Comparison of ENCODE assay signal across 1 cellular context in the genomic region with DNA sequence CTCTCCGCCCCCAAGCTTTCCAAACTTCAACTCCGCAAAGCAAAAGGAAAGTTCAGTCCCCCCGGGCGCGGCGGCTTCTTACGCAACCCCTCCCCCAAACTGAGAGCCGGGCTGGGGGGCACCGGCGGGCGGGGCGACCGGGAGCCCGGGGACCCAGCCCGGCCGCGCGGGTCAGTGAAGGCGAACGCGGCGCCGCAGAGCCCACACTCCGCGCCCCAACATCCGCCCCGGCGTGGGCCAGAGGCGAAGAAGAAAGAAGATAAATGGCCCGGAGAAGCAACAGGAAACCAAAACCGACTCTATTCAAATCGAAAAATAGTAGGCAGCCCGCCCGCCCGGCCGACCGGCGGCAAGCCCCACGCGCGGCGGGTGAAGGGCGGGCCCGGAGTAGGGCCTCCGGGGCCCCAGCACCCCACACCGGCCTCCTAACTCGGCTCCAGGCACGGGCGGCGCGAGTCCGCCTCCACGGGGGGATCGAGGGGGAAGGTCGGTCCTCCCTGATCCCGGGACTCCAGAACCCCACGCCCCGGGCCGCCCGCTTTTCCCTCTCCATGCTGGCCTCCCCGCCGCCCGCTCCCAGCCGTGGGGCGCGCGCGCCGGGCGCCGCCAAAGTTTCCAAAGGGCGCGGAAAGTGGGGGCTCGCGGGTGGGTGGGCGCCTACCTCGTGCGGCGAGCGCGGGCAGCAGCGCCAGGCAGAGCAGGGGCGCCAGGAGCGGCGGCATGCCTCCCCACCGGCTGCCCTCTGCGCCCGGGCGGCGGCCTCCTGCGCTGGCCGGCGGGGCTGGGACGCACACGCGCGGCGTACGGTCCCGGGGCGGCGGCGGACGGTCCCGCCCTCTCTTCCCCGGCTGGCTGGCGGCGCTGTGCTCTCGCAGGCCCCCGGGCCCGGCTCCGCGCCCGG.
A peak's percentile ranks its signal among the peaks of the same experiment; 100 is the strongest.
TF ChIP-seq lines count a peak whose summit lies in the region.

No MANE protein-coding gene starts in this region.

TF ChIP-seq in HEK293, 187 proteins besides CTCF, POLR2A, EP300 and RAD21 (continued from another document):
- TF ChIP-seq, protein P1, sequence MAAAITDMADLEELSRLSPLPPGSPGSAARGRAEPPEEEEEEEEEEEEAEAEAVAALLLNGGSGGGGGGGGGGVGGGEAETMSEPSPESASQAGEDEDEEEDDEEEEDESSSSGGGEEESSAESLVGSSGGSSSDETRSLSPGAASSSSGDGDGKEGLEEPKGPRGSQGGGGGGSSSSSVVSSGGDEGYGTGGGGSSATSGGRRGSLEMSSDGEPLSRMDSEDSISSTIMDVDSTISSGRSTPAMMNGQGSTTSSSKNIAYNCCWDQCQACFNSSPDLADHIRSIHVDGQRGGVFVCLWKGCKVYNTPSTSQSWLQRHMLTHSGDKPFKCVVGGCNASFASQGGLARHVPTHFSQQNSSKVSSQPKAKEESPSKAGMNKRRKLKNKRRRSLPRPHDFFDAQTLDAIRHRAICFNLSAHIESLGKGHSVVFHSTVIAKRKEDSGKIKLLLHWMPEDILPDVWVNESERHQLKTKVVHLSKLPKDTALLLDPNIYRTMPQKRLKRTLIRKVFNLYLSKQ (tag by site-specific recombination; IDR thresholded peaks at IDR 0.05; ENCODE audit: borderline replicate concordance) = no peak
- no peak for TF ChIP-seq ZNF580 (tag by site-specific recombination; IDR thresholded peaks at IDR 0.05)
- TF ChIP-seq, protein P2, sequence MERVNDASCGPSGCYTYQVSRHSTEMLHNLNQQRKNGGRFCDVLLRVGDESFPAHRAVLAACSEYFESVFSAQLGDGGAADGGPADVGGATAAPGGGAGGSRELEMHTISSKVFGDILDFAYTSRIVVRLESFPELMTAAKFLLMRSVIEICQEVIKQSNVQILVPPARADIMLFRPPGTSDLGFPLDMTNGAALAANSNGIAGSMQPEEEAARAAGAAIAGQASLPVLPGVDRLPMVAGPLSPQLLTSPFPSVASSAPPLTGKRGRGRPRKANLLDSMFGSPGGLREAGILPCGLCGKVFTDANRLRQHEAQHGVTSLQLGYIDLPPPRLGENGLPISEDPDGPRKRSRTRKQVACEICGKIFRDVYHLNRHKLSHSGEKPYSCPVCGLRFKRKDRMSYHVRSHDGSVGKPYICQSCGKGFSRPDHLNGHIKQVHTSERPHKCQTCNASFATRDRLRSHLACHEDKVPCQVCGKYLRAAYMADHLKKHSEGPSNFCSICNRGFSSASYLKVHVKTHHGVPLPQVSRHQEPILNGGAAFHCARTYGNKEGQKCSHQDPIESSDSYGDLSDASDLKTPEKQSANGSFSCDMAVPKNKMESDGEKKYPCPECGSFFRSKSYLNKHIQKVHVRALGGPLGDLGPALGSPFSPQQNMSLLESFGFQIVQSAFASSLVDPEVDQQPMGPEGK (tag by site-specific recombination; IDR thresholded peaks at IDR 0.05) = no peak
- TF ChIP-seq ZNF169 (tag by site-specific recombination; IDR thresholded peaks at IDR 0.05) = no peak
- peak; percentile 22; the same call in 1 of the 2 replicates for TF ChIP-seq ZNF449 (tag by site-specific recombination; IDR thresholded peaks at IDR 0.05)
- TF ChIP-seq WT1 (tag by site-specific recombination; IDR thresholded peaks at IDR 0.05) = no peak
- TF ChIP-seq, protein P3, sequence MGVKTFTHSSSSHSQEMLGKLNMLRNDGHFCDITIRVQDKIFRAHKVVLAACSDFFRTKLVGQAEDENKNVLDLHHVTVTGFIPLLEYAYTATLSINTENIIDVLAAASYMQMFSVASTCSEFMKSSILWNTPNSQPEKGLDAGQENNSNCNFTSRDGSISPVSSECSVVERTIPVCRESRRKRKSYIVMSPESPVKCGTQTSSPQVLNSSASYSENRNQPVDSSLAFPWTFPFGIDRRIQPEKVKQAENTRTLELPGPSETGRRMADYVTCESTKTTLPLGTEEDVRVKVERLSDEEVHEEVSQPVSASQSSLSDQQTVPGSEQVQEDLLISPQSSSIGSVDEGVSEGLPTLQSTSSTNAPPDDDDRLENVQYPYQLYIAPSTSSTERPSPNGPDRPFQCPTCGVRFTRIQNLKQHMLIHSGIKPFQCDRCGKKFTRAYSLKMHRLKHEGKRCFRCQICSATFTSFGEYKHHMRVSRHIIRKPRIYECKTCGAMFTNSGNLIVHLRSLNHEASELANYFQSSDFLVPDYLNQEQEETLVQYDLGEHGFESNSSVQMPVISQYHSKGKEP (tag by site-specific recombination; IDR thresholded peaks at IDR 0.05) = no peak
- no peak for TF ChIP-seq ZNF416 (tag by site-specific recombination; IDR thresholded peaks at IDR 0.05)
- no peak for TF ChIP-seq MYNN (tag by site-specific recombination; IDR thresholded peaks at IDR 0.05; ENCODE audit: borderline replicate concordance)
- TF ChIP-seq KLF17 (tag by site-specific recombination; IDR thresholded peaks at IDR 0.05) = no peak
- TF ChIP-seq, protein P4, sequence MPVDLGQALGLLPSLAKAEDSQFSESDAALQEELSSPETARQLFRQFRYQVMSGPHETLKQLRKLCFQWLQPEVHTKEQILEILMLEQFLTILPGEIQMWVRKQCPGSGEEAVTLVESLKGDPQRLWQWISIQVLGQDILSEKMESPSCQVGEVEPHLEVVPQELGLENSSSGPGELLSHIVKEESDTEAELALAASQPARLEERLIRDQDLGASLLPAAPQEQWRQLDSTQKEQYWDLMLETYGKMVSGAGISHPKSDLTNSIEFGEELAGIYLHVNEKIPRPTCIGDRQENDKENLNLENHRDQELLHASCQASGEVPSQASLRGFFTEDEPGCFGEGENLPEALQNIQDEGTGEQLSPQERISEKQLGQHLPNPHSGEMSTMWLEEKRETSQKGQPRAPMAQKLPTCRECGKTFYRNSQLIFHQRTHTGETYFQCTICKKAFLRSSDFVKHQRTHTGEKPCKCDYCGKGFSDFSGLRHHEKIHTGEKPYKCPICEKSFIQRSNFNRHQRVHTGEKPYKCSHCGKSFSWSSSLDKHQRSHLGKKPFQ (tag by site-specific recombination; IDR thresholded peaks at IDR 0.05) = no peak
- TF ChIP-seq ZNF362 (tag by site-specific recombination; IDR thresholded peaks at IDR 0.05) = no peak
- TF ChIP-seq, protein P5, sequence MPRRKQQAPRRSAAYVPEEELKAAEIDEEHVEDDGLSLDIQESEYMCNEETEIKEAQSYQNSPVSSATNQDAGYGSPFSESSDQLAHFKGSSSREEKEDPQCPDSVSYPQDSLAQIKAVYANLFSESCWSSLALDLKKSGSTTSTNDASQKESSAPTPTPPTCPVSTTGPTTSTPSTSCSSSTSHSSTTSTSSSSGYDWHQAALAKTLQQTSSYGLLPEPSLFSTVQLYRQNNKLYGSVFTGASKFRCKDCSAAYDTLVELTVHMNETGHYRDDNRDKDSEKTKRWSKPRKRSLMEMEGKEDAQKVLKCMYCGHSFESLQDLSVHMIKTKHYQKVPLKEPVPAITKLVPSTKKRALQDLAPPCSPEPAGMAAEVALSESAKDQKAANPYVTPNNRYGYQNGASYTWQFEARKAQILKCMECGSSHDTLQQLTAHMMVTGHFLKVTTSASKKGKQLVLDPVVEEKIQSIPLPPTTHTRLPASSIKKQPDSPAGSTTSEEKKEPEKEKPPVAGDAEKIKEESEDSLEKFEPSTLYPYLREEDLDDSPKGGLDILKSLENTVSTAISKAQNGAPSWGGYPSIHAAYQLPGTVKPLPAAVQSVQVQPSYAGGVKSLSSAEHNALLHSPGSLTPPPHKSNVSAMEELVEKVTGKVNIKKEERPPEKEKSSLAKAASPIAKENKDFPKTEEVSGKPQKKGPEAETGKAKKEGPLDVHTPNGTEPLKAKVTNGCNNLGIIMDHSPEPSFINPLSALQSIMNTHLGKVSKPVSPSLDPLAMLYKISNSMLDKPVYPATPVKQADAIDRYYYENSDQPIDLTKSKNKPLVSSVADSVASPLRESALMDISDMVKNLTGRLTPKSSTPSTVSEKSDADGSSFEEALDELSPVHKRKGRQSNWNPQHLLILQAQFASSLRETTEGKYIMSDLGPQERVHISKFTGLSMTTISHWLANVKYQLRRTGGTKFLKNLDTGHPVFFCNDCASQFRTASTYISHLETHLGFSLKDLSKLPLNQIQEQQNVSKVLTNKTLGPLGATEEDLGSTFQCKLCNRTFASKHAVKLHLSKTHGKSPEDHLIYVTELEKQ (tag by site-specific recombination; IDR thresholded peaks at IDR 0.05; ENCODE audit: borderline replicate concordance) = no peak
- peak; percentile 90 for TF ChIP-seq ZBTB8A (tag by site-specific recombination; IDR thresholded peaks at IDR 0.05)
- no peak for TF ChIP-seq ZNF747 (tag by site-specific recombination; IDR thresholded peaks at IDR 0.05)
- TF ChIP-seq ZBTB21 (tag by site-specific recombination; IDR thresholded peaks at IDR 0.05) = no peak
- TF ChIP-seq, protein P6, sequence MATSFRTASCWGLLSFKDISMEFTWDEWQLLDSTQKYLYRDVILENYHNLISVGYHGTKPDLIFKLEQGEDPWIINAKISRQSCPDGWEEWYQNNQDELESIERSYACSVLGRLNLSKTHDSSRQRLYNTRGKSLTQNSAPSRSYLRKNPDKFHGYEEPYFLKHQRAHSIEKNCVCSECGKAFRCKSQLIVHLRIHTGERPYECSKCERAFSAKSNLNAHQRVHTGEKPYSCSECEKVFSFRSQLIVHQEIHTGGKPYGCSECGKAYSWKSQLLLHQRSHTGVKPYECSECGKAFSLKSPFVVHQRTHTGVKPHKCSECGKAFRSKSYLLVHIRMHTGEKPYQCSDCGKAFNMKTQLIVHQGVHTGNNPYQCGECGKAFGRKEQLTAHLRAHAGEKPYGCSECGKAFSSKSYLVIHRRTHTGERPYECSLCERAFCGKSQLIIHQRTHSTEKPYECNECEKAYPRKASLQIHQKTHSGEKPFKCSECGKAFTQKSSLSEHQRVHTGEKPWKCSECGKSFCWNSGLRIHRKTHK (tag by site-specific recombination; IDR thresholded peaks at IDR 0.05) = no peak
- no peak for TF ChIP-seq EGR2 (tag by site-specific recombination; IDR thresholded peaks at IDR 0.05; ENCODE audit: low read depth)
- peak; percentile 52 for TF ChIP-seq ZNF341 (tag by site-specific recombination; IDR thresholded peaks at IDR 0.05; ENCODE audit: low read depth)
- TF ChIP-seq ZNF140 (tag by site-specific recombination; IDR thresholded peaks at IDR 0.05) = no peak
- TF ChIP-seq ZBTB48 (tag by site-specific recombination; IDR thresholded peaks at IDR 0.05) = no peak
- TF ChIP-seq, protein P7, sequence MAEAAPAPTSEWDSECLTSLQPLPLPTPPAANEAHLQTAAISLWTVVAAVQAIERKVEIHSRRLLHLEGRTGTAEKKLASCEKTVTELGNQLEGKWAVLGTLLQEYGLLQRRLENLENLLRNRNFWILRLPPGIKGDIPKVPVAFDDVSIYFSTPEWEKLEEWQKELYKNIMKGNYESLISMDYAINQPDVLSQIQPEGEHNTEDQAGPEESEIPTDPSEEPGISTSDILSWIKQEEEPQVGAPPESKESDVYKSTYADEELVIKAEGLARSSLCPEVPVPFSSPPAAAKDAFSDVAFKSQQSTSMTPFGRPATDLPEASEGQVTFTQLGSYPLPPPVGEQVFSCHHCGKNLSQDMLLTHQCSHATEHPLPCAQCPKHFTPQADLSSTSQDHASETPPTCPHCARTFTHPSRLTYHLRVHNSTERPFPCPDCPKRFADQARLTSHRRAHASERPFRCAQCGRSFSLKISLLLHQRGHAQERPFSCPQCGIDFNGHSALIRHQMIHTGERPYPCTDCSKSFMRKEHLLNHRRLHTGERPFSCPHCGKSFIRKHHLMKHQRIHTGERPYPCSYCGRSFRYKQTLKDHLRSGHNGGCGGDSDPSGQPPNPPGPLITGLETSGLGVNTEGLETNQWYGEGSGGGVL (tag by site-specific recombination; IDR thresholded peaks at IDR 0.05) = peak; percentile 44; the same call in 1 of the 2 replicates
- TF ChIP-seq SP3 (tag by site-specific recombination; IDR thresholded peaks at IDR 0.05) = no peak
- TF ChIP-seq ZNF624 (tag by site-specific recombination; IDR thresholded peaks at IDR 0.05) = no peak
- no peak for TF ChIP-seq ZSCAN5A (tag by site-specific recombination; IDR thresholded peaks at IDR 0.05)
- no peak; the same call in 1 of the 2 replicates for TF ChIP-seq GLIS2 (tag by site-specific recombination; IDR thresholded peaks at IDR 0.05)
- no peak for TF ChIP-seq ZNF37A (tag by site-specific recombination; IDR thresholded peaks at IDR 0.05)
- no peak for TF ChIP-seq GLI4 (tag by site-specific recombination; IDR thresholded peaks at IDR 0.05)
TF ChIP-seq in HEK293: peak in this region for 7.
